Comparison of ENCODE assay signal across 22 cellular contexts in the genomic region with DNA sequence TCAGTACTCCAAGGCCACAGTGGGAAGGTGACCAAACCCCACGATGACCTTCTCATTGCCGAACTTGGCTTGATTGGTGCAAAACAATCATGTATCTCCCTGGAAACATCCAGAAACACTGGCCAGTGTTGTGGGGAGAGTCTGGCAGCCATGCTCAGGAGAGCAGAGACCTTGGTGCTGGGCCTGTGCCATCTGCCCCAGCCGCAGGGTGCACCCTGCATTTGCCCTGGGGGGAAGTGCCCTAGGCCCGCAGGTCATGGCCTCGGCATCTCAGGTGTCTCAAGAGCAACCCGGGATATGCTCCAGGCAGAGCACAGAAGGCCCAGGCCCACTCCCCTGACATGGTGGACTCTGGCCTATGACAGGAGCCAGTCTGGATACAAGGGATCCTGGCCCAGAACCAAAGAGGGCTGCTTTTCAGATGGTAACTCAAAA.
"Had no signal": no experiment of that assay in that cellular context is flagged by ENCODE, and none has a peak within 500 bp of the region (broad histone marks: within the 10 kb centered on the region; RNA-seq: fewer than 3 reads in every experiment).

No MANE protein-coding gene starts in this region.

- H3K36me3 ChIP-seq: suprapubic skin, upper lobe of left lung had no signal

- ATAC-seq: activated T-cell treated with anti-CD3 and anti-CD28 coated beads, Interleukin-2, amount 50 U/mL, for 4 hours; foreskin keratinocyte; stimulated activated effector memory CD8-positive, alpha-beta T cell treated with anti-CD3 and anti-CD28 coated beads, Interleukin-12 subunit alpha, Interleukin-12 subunit beta, amount 100 ng/mL, for 72 hours; stimulated activated naive CD8-positive, alpha-beta T cell treated with anti-CD3 and anti-CD28 coated beads, Interleukin-15, amount 100 ng/mL, for 72 hours; T-helper 17 cell had no signal

- H3K27me3 ChIP-seq: suprapubic skin, upper lobe of left lung had no signal

- H3K9me3 ChIP-seq: suprapubic skin, upper lobe of left lung had no signal

- H3K4me1 ChIP-seq: foreskin keratinocyte had no signal

- DNase-seq: activated CD4-positive, alpha-beta T cell treated with anti-CD3 and anti-CD28 coated beads for 4 hours; activated CD4-positive, alpha-beta T cell treated with anti-CD3 and anti-CD28 coated beads, Interleukin-2, amount 50 U/mL, for 48 hours; activated CD4-positive, CD25-positive, alpha-beta regulatory T cell; activated CD8-positive, alpha-beta memory T cell treated with anti-CD3 and anti-CD28 coated beads, Interleukin-2, amount 50 U/mL, for 48 hours; activated naive CD4-positive, alpha-beta T cell; activated naive CD8-positive, alpha-beta T cell treated with anti-CD3 and anti-CD28 coated beads for 36 hours; activated T-cell treated with anti-CD3 and anti-CD28 coated beads, Interleukin-2, amount 50 U/mL, for 4 hours; cerebellar nuclear complex; erythroblast; foreskin keratinocyte; glutamatergic neuron; hypothalamus; naive B cell; occipital lobe; stimulated activated CD4-positive, alpha-beta T cell treated with anti-CD3 and anti-CD28 coated beads, Interleukin-1b, Interleukin-23, amount 100 ng/mL, for 48 hours; stimulated activated naive CD8-positive, alpha-beta T cell treated with anti-CD3 and anti-CD28 coated beads, Interleukin-15, amount 100 ng/mL, for 72 hours; SW 1271; T-helper 17 cell; upper lobe of left lung had no signal

- H3K4me3 ChIP-seq: lung, suprapubic skin, upper lobe of left lung had no signal

- H3K27ac ChIP-seq: foreskin keratinocyte, suprapubic skin had no signal
